ENCODE assay signal across 17 cellular contexts in genomic region chr16:47310792-47311211, GRCh38.
DNase-seq lines count a peak whose midpoint lies in the region; ATAC-seq and TF ChIP-seq lines count a peak whose summit lies in the region.
"Had no signal": no experiment of that assay in that cellular context is flagged by ENCODE, and none has a peak within 500 bp of the region (broad histone marks: within the 10 kb centered on the region; RNA-seq: fewer than 3 reads in every experiment).

No MANE protein-coding gene starts in this region.

- peak; percentile 28 for DNase-seq in NOMO-1 treated with DMSO at 0.1 percent for 48 hours (lab: John Stamatoyannopoulos, UW; ENCODE audit: unreplicated experiment)
- DNase-seq in NOMO-1 treated with dmso at 0.1 percent for 144 hours (lab: John Stamatoyannopoulos, UW; ENCODE audit: unreplicated experiment) = no peak
- DNase-seq in Kasumi-1 (lab: John Stamatoyannopoulos, UW) = peak; percentile 62 to 78
- no peak for DNase-seq in colonic mucosa
- DNase-seq in H7 = no peak
- DNase-seq in MG63 = no peak
- DNase-seq in stimulated activated effector memory CD8-positive, alpha-beta T cell treated with anti-CD3 and anti-CD28 coated beads, Interleukin-12 subunit alpha, Interleukin-12 subunit beta, amount 100 ng/mL, for 72 hours (ENCODE audit: low spot score in 2 of 2) = no peak
- DNase-seq: activated naive CD4-positive, alpha-beta T cell treated with anti-CD3 and anti-CD28 coated beads, Interleukin-2, amount 50 U/mL, for 16 hours; CD4-positive, CD25-positive, alpha-beta regulatory T cell; nucleus accumbens; PC-9; stomach had no signal

- H3K36me3 ChIP-seq in colonic mucosa (no peaks in the 10 kb centered on the region), H7 (replicated peaks; ENCODE audit: control insufficient read depth, insufficient read depth, low read length) (no peaks in the 10 kb centered on the region), MG63 (no peaks in the 10 kb centered on the region)
- H3K36me3 ChIP-seq: breast epithelium had no signal

- no peak overlapping the region for H3K9ac ChIP-seq in colonic mucosa (ENCODE audit: low read depth in 2 of 2, low read length in 2 of 2)

- intact Hi-C loops in colonic mucosa (cut with DNase I) = no loop called here

- H3K9me3 Mint-ChIP-seq in stimulated activated effector memory CD8-positive, alpha-beta T cell treated with anti-CD3 and anti-CD28 coated beads, Interleukin-12 subunit alpha, Interleukin-12 subunit beta, amount 100 ng/mL, for 72 hours = no peaks in the 10 kb centered on the region
- H3K9me3 Mint-ChIP-seq: CD4-positive, CD25-positive, alpha-beta regulatory T cell; WTC11 had no signal

- no peaks in the 10 kb centered on the region for H3K4me1 ChIP-seq in colonic mucosa
- H3K4me1 ChIP-seq: breast epithelium, stomach had no signal

- H3K27ac ChIP-seq in colonic mucosa = no peak overlapping the region
- H3K27ac ChIP-seq: 22Rv1, breast epithelium, PC-9, skin epidermis, stomach had no signal

- no peaks in the 10 kb centered on the region for H3K4me1 Mint-ChIP-seq in stimulated activated effector memory CD8-positive, alpha-beta T cell treated with anti-CD3 and anti-CD28 coated beads, Interleukin-12 subunit alpha, Interleukin-12 subunit beta, amount 100 ng/mL, for 72 hours

- no peak overlapping the region for H3K4me3 Mint-ChIP-seq in stimulated activated effector memory CD8-positive, alpha-beta T cell treated with anti-CD3 and anti-CD28 coated beads, Interleukin-12 subunit alpha, Interleukin-12 subunit beta, amount 100 ng/mL, for 72 hours
- H3K4me3 Mint-ChIP-seq: CD4-positive, CD25-positive, alpha-beta regulatory T cell had no signal

- H3K9me3 ChIP-seq in colonic mucosa (no peaks in the 10 kb centered on the region), MG63 (no peaks in the 10 kb centered on the region)
- H3K9me3 ChIP-seq: breast epithelium, stomach had no signal

- H3K4me3 ChIP-seq in colonic mucosa (no peak overlapping the region), H7 (ENCODE audit: insufficient read depth, low read depth, low read length) (no peak overlapping the region), MG63 (no peak overlapping the region)
- H3K4me3 ChIP-seq: breast epithelium, PC-9, skin epidermis, stomach had no signal

- no peak overlapping the region for H3K27ac Mint-ChIP-seq in stimulated activated effector memory CD8-positive, alpha-beta T cell treated with anti-CD3 and anti-CD28 coated beads, Interleukin-12 subunit alpha, Interleukin-12 subunit beta, amount 100 ng/mL, for 72 hours
- H3K27ac Mint-ChIP-seq: WTC11 had no signal

- ATAC-seq in HG02870 (IDR thresholded peaks at IDR 0.05; ENCODE audit: unreplicated experiment) = peak; percentile 82
- ATAC-seq in stimulated activated effector memory CD8-positive, alpha-beta T cell treated with anti-CD3 and anti-CD28 coated beads, Interleukin-12 subunit alpha, Interleukin-12 subunit beta, amount 100 ng/mL, for 72 hours = no peak
- ATAC-seq: WTC11 had no signal

- no peaks in the 10 kb centered on the region for H3K27me3 ChIP-seq in colonic mucosa
- H3K27me3 ChIP-seq in H7 (ENCODE audit: control insufficient read depth, insufficient read depth, low read length) = no peaks in the 10 kb centered on the region
- H3K27me3 ChIP-seq in MG63 = no peaks in the 10 kb centered on the region
- H3K27me3 ChIP-seq: breast epithelium, stomach had no signal

- H3K36me3 Mint-ChIP-seq in stimulated activated effector memory CD8-positive, alpha-beta T cell treated with anti-CD3 and anti-CD28 coated beads, Interleukin-12 subunit alpha, Interleukin-12 subunit beta, amount 100 ng/mL, for 72 hours = peaks cover 30% of the 10 kb centered on the region

- no peak for TF ChIP-seq CTCF in colonic mucosa (IDR thresholded peaks at IDR 0.05)

Comparison
In these comparisons a context has a peak if more than half of its experiments do, and no peak if none do; other contexts are left out.
1. DNase-seq: peak in NOMO-1 treated with DMSO at 0.1 percent for 48 hours (single experiment) and Kasumi-1 (2 of 2); none in NOMO-1 treated with dmso at 0.1 percent for 144 hours (single experiment), colonic mucosa (single experiment), H7 (single experiment), MG63 (single experiment) and stimulated activated effector memory CD8-positive, alpha-beta T cell treated with anti-CD3 and anti-CD28 coated beads, Interleukin-12 subunit alpha, Interleukin-12 subunit beta, amount 100 ng/mL, for 72 hours (0 of 2).